ENCODE assay signal across 1 cellular context in the genomic region with DNA sequence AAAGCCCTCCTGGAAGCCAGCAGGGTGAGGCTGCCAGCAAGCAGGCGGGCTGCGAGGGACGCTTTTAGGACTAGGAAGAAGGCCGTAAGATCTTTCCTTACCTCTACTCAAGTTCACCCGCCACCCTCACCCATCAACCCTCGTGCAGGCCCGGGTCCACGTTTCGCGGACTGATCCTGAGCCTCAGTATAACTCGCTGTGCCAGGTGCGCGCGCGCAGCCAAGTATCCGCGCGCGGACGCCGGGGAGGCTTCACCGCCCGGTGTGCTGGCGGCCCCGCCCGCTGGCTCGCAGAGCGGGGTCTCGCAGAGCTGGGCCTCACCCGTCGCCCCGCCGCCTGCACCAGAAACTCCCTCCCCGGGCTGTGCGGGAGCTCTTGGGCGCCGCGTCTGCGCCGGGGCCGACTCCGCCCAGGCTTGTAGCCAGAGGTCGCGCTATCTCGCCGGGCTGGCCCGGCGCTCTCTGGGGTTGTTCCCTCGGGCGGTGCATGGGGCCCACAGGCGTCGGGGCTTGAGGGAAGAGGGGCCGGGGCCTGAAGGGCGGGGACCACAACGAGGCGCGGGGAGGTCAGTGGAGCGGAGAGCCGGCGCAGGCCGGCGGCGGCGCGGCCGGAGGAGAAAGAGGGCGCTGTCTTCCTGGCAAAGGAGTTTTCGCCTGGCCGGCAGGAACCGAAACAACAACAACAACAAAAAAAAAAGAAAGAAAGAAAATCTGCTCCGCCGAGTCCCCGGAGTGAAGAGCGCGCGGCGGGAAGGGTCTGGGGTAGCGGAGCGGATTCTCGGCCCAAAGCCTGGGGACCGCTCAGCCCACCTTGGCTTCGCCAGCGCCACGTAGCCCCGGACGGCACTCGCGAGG.
A peak's percentile ranks its signal among the peaks of the same experiment; 100 is the strongest.
TF ChIP-seq lines count a peak whose summit lies in the region.

No MANE protein-coding gene starts in this region.

TF ChIP-seq in HepG2, 621 proteins besides CTCF, POLR2A, EP300 and RAD21 (continued from another document and continues in another):
- no peak for TF ChIP-seq ZNF644 (CRISPR knock-in tag; IDR thresholded peaks at IDR 0.05; ENCODE audit: low read depth)
- TF ChIP-seq, protein P1, sequence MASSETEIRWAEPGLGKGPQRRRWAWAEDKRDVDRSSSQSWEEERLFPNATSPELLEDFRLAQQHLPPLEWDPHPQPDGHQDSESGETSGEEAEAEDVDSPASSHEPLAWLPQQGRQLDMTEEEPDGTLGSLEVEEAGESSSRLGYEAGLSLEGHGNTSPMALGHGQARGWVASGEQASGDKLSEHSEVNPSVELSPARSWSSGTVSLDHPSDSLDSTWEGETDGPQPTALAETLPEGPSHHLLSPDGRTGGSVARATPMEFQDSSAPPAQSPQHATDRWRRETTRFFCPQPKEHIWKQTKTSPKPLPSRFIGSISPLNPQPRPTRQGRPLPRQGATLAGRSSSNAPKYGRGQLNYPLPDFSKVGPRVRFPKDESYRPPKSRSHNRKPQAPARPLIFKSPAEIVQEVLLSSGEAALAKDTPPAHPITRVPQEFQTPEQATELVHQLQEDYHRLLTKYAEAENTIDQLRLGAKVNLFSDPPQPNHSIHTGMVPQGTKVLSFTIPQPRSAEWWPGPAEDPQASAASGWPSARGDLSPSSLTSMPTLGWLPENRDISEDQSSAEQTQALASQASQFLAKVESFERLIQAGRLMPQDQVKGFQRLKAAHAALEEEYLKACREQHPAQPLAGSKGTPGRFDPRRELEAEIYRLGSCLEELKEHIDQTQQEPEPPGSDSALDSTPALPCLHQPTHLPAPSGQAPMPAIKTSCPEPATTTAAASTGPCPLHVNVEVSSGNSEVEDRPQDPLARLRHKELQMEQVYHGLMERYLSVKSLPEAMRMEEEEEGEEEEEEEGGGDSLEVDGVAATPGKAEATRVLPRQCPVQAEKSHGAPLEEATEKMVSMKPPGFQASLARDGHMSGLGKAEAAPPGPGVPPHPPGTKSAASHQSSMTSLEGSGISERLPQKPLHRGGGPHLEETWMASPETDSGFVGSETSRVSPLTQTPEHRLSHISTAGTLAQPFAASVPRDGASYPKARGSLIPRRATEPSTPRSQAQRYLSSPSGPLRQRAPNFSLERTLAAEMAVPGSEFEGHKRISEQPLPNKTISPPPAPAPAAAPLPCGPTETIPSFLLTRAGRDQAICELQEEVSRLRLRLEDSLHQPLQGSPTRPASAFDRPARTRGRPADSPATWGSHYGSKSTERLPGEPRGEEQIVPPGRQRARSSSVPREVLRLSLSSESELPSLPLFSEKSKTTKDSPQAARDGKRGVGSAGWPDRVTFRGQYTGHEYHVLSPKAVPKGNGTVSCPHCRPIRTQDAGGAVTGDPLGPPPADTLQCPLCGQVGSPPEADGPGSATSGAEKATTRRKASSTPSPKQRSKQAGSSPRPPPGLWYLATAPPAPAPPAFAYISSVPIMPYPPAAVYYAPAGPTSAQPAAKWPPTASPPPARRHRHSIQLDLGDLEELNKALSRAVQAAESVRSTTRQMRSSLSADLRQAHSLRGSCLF (CRISPR knock-in tag; IDR thresholded peaks at IDR 0.05; ENCODE audit: borderline replicate concordance), result no peak
- TF ChIP-seq, protein P2, sequence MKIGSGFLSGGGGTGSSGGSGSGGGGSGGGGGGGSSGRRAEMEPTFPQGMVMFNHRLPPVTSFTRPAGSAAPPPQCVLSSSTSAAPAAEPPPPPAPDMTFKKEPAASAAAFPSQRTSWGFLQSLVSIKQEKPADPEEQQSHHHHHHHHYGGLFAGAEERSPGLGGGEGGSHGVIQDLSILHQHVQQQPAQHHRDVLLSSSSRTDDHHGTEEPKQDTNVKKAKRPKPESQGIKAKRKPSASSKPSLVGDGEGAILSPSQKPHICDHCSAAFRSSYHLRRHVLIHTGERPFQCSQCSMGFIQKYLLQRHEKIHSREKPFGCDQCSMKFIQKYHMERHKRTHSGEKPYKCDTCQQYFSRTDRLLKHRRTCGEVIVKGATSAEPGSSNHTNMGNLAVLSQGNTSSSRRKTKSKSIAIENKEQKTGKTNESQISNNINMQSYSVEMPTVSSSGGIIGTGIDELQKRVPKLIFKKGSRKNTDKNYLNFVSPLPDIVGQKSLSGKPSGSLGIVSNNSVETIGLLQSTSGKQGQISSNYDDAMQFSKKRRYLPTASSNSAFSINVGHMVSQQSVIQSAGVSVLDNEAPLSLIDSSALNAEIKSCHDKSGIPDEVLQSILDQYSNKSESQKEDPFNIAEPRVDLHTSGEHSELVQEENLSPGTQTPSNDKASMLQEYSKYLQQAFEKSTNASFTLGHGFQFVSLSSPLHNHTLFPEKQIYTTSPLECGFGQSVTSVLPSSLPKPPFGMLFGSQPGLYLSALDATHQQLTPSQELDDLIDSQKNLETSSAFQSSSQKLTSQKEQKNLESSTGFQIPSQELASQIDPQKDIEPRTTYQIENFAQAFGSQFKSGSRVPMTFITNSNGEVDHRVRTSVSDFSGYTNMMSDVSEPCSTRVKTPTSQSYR (CRISPR knock-in tag; IDR thresholded peaks at IDR 0.05; ENCODE audit: borderline replicate concordance), result no peak
- 0 out of 4 replicates have a peak, but pooled peaks of 1 of the 2 experiments have one; percentile 12 for TF ChIP-seq NR2F1 (CRISPR knock-in tag; IDR thresholded peaks at IDR 0.05)
- peak; percentile 73; the same call in 1 of the 2 replicates for TF ChIP-seq ZFP36L2 (CRISPR knock-in tag; IDR thresholded peaks at IDR 0.05)
- TF ChIP-seq ZNF710 (CRISPR knock-in tag; IDR thresholded peaks at IDR 0.05; ENCODE audit: borderline replicate concordance), result peak; percentile 74; the same call in 1 of the 2 replicates
- peak; percentile 73 for TF ChIP-seq PHF21A (CRISPR knock-in tag; IDR thresholded peaks at IDR 0.05)
- TF ChIP-seq JARID2 (CRISPR knock-in tag; IDR thresholded peaks at IDR 0.05; ENCODE audit: insufficient replicate concordance), result no peak
- peak; percentile 30 for TF ChIP-seq SALL1 (CRISPR knock-in tag; IDR thresholded peaks at IDR 0.05)
- TF ChIP-seq EZH2 (conservative IDR thresholded peaks at IDR 0.05; ENCODE audit: low read depth, low read length), result no peak
- no peak for TF ChIP-seq ATAD3A (CRISPR knock-in tag; IDR thresholded peaks at IDR 0.05)
- TF ChIP-seq AKAP8 (CRISPR knock-in tag; IDR thresholded peaks at IDR 0.05), result 0 out of 2 replicates have a peak, but pooled peaks have one; percentile 10
- no peak for TF ChIP-seq CENPX (CRISPR knock-in tag; IDR thresholded peaks at IDR 0.05)
- no peak for TF ChIP-seq CHD4 (IDR thresholded peaks at IDR 0.05; ENCODE audit: borderline replicate concordance, low read length)
- TF ChIP-seq NKX3-1 (CRISPR knock-in tag; IDR thresholded peaks at IDR 0.05), result 0 out of 2 replicates have a peak, but pooled peaks have one; percentile 34
- no peak for TF ChIP-seq ZFYVE20 (CRISPR knock-in tag; IDR thresholded peaks at IDR 0.05; ENCODE audit: borderline replicate concordance, low read depth)
- TF ChIP-seq CSRNP1 (CRISPR knock-in tag; IDR thresholded peaks at IDR 0.05), result peak; percentile 59; the same call in 1 of the 2 replicates
- no peak for TF ChIP-seq ZNF724P (CRISPR knock-in tag; IDR thresholded peaks at IDR 0.05; ENCODE audit: borderline replicate concordance)
- peak; percentile 50; the same call in 1 of the 2 replicates for TF ChIP-seq ZMYM4 (CRISPR knock-in tag; IDR thresholded peaks at IDR 0.05)
- no peak for TF ChIP-seq FIP1L1 (IDR thresholded peaks at IDR 0.05; ENCODE audit: borderline replicate concordance, insufficient read depth, low read depth, low read length)
- TF ChIP-seq WIZ (CRISPR knock-in tag; IDR thresholded peaks at IDR 0.05), result no peak
- TF ChIP-seq, protein P3, sequence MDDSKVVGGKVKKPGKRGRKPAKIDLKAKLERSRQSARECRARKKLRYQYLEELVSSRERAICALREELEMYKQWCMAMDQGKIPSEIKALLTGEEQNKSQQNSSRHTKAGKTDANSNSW (CRISPR knock-in tag; IDR thresholded peaks at IDR 0.05; ENCODE audit: borderline replicate concordance), result no peak
- TF ChIP-seq THAP8 (CRISPR knock-in tag; IDR thresholded peaks at IDR 0.05; ENCODE audit: borderline replicate concordance), result 0 out of 2 replicates have a peak, but pooled peaks have one; percentile 49
- peak; percentile 47 for TF ChIP-seq RBM39 (IDR thresholded peaks at IDR 0.05; ENCODE audit: low read depth, low read length, poor library complexity, severe bottlenecking)
- TF ChIP-seq, protein P4, sequence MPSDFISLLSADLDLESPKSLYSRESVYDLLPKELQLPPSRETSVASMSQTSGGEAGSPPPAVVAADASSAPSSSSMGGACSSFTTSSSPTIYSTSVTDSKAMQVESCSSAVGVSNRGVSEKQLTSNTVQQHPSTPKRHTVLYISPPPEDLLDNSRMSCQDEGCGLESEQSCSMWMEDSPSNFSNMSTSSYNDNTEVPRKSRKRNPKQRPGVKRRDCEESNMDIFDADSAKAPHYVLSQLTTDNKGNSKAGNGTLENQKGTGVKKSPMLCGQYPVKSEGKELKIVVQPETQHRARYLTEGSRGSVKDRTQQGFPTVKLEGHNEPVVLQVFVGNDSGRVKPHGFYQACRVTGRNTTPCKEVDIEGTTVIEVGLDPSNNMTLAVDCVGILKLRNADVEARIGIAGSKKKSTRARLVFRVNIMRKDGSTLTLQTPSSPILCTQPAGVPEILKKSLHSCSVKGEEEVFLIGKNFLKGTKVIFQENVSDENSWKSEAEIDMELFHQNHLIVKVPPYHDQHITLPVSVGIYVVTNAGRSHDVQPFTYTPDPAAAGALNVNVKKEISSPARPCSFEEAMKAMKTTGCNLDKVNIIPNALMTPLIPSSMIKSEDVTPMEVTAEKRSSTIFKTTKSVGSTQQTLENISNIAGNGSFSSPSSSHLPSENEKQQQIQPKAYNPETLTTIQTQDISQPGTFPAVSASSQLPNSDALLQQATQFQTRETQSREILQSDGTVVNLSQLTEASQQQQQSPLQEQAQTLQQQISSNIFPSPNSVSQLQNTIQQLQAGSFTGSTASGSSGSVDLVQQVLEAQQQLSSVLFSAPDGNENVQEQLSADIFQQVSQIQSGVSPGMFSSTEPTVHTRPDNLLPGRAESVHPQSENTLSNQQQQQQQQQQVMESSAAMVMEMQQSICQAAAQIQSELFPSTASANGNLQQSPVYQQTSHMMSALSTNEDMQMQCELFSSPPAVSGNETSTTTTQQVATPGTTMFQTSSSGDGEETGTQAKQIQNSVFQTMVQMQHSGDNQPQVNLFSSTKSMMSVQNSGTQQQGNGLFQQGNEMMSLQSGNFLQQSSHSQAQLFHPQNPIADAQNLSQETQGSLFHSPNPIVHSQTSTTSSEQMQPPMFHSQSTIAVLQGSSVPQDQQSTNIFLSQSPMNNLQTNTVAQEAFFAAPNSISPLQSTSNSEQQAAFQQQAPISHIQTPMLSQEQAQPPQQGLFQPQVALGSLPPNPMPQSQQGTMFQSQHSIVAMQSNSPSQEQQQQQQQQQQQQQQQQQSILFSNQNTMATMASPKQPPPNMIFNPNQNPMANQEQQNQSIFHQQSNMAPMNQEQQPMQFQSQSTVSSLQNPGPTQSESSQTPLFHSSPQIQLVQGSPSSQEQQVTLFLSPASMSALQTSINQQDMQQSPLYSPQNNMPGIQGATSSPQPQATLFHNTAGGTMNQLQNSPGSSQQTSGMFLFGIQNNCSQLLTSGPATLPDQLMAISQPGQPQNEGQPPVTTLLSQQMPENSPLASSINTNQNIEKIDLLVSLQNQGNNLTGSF (CRISPR knock-in tag; IDR thresholded peaks at IDR 0.05), result no peak; the same call in 1 of the 2 replicates
- TF ChIP-seq, protein P5, sequence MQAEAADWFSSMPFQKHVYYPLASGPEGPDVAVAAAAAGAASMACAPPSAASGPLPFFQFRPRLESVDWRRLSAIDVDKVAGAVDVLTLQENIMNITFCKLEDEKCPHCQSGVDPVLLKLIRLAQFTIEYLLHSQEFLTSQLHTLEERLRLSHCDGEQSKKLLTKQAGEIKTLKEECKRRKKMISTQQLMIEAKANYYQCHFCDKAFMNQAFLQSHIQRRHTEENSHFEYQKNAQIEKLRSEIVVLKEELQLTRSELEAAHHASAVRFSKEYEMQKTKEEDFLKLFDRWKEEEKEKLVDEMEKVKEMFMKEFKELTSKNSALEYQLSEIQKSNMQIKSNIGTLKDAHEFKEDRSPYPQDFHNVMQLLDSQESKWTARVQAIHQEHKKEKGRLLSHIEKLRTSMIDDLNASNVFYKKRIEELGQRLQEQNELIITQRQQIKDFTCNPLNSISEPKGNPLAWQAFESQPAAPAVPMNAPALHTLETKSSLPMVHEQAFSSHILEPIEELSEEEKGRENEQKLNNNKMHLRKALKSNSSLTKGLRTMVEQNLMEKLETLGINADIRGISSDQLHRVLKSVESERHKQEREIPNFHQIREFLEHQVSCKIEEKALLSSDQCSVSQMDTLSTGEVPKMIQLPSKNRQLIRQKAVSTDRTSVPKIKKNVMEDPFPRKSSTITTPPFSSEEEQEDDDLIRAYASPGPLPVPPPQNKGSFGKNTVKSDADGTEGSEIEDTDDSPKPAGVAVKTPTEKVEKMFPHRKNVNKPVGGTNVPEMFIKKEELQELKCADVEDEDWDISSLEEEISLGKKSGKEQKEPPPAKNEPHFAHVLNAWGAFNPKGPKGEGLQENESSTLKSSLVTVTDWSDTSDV (CRISPR knock-in tag; IDR thresholded peaks at IDR 0.05), result no peak
- TF ChIP-seq SOX13 (IDR thresholded peaks at IDR 0.05), result no peak
- 0 out of 4 replicates have a peak, but pooled peaks of 1 of the 2 experiments have one; percentile 12 for TF ChIP-seq SOX13 (CRISPR knock-in tag; conservative IDR thresholded peaks at IDR 0.05 in 1 of 2, IDR thresholded peaks at IDR 0.05 in 1 of 2)
- no peak for TF ChIP-seq DDIT3 (CRISPR knock-in tag; IDR thresholded peaks at IDR 0.05)
- TF ChIP-seq FOXO1 (CRISPR knock-in tag; IDR thresholded peaks at IDR 0.05), result no peak; the same call in 1 of the 2 replicates
